Comparison of ENCODE assay signal across 28 cellular contexts in the genomic region with DNA sequence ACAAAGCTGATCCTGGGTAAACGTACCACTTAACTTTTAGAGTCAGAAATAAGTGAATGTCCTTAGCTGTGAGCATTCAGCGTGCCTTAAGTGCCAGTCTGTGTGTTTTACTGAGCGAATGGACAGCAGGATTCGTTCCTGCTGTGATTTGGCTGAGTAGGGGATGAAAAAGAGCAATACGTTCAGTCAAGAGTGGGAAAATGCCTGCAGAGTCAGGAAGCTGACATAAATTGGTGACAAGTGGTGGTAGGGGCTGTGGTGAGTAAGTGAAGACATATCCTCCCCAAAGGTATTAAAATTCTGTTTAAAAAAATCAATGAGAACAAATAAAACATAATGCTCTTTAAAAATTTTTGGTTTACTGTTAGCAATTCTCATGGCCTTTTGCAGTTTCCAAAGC. TPM values are rescaled to one million over a fixed set of nuclear protein-coding genes. Genes with fewer than 3 reads are reported as not detected.
DNase-seq lines count a peak whose midpoint lies in the region; ATAC-seq, FAIRE-seq and TF ChIP-seq lines count a peak whose summit lies in the region.
"Had no signal": no experiment of that assay in that cellular context is flagged by ENCODE, and none has a peak within 500 bp of the region (broad histone marks: within the 10 kb centered on the region; RNA-seq: fewer than 3 reads in every experiment).

No MANE protein-coding gene starts in this region.

- no peak overlapping the region for H3K27ac ChIP-seq in HEK293 (ENCODE audit: extremely low read depth, low read depth, low read length)
- H3K27ac ChIP-seq in small intestine (ENCODE audit: low read depth in 1 of 2, low read length in 1 of 2) = no peak overlapping the region
- H3K27ac ChIP-seq: KMS-11, parathyroid adenoma, PC-9, stomach had no signal

- CTCF ChIA-PET in HEK293 (lab: Yijun Ruan, JAX) = no interaction called here

- peaks cover 4% of the 10 kb centered on the region for H3K36me3 Mint-ChIP-seq in activated T-cell treated with anti-CD3 and anti-CD28 coated beads, Interleukin-2, amount 50 U/mL, for 4 hours (ENCODE audit: insufficient read depth)
- H3K36me3 Mint-ChIP-seq in effector memory CD8-positive, alpha-beta T cell (ENCODE audit: insufficient read depth) = no peaks in the 10 kb centered on the region

- H3K4me3 ChIP-seq in HEK293 (ENCODE audit: low read depth, low read length) (no peak overlapping the region), small intestine (ENCODE audit: low read depth in 1 of 2, low read length in 2 of 2) (no peak overlapping the region)
- H3K4me3 ChIP-seq: MG63, PC-9, skin epidermis, stomach had no signal

- no peaks in the 10 kb centered on the region for H3K4me1 ChIP-seq in HEK293 (ENCODE audit: control insufficient read depth, insufficient read depth, low read length)
- no peaks in the 10 kb centered on the region for H3K4me1 ChIP-seq in small intestine (ENCODE audit: control insufficient read depth in 2 of 2, insufficient read depth in 1 of 2, low read depth in 1 of 2, low read length in 1 of 2)
- H3K4me1 ChIP-seq: parathyroid adenoma, stomach had no signal

- no peaks in the 10 kb centered on the region for H3K9me3 ChIP-seq in HEK293 (ENCODE audit: control insufficient read depth, insufficient read depth, low read depth, low read length)
- no peaks in the 10 kb centered on the region for H3K9me3 ChIP-seq in small intestine (ENCODE audit: control insufficient read depth, low read depth)
- H3K9me3 ChIP-seq: MG63, stomach had no signal

- H3K4me3 Mint-ChIP-seq in activated T-cell treated with anti-CD3 and anti-CD28 coated beads, Interleukin-2, amount 50 U/mL, for 4 hours = peak overlapping the region; percentile 43
- peak overlapping the region in 1 of 2 donors; percentile 39 for H3K4me3 Mint-ChIP-seq in effector memory CD8-positive, alpha-beta T cell
- H3K4me3 Mint-ChIP-seq: CD4-positive, alpha-beta T cell had no signal

- POLR2A ChIA-PET in HEK293 (lab: Yijun Ruan, JAX) = no interaction called here

- no peak for ATAC-seq in activated T-cell treated with anti-CD3 and anti-CD28 coated beads, Interleukin-2, amount 50 U/mL, for 4 hours
- ATAC-seq in effector memory CD8-positive, alpha-beta T cell (replicated peaks) = peak; percentile 52
- ATAC-seq in HG03354 (IDR thresholded peaks at IDR 0.05; ENCODE audit: poor library complexity, severe bottlenecking, unreplicated experiment) (no peak), left lobe of liver (no peak)
- ATAC-seq: activated CD4-positive, CD25-positive, alpha-beta regulatory T cell treated with anti-CD3 and anti-CD28 coated beads, Interleukin-2, amount 50 U/mL, for 24 hours; left colon; SK-N-SH treated with all-trans-retinoic acid at 6 μM for 48 hours had no signal

- FAIRE-seq in small intestine (lab: Jason Lieb, UNC) = no peak

- peak overlapping the region in 1 of 2 donors; percentile 92 for H3K27ac Mint-ChIP-seq in effector memory CD8-positive, alpha-beta T cell
- H3K27ac Mint-ChIP-seq: activated naive CD4-positive, alpha-beta T cell treated with anti-CD3 and anti-CD28 coated beads, Interleukin-2, amount 50 U/mL, for 72 hours had no signal

- 41 to 49% (median 48%) methylated on average over 5 of the region's 5 CpGs for WGBS in small intestine, 3 donors

- H3K36me3 ChIP-seq in HEK293 (ENCODE audit: control insufficient read depth in 2 of 2, insufficient read depth in 1 of 2, low read length in 2 of 2) = no peaks in the 10 kb centered on the region
- H3K36me3 ChIP-seq in small intestine (ENCODE audit: control insufficient read depth in 2 of 2, insufficient read depth in 2 of 2, low read length in 2 of 2) = no peaks in the 10 kb centered on the region
- H3K36me3 ChIP-seq: MG63, stomach had no signal

- no peak for TF ChIP-seq CTCF in HEK293 (tag by site-specific recombination; IDR thresholded peaks at IDR 0.05)

- H3K9me3 Mint-ChIP-seq in activated T-cell treated with anti-CD3 and anti-CD28 coated beads, Interleukin-2, amount 50 U/mL, for 4 hours = no peaks in the 10 kb centered on the region
- no peaks in the 10 kb centered on the region for H3K9me3 Mint-ChIP-seq in effector memory CD8-positive, alpha-beta T cell
- H3K9me3 Mint-ChIP-seq: CD4-positive, alpha-beta T cell had no signal

- no peaks in the 10 kb centered on the region for H3K27me3 Mint-ChIP-seq in activated T-cell treated with anti-CD3 and anti-CD28 coated beads, Interleukin-2, amount 50 U/mL, for 4 hours (ENCODE audit: low read depth)
- no peaks in the 10 kb centered on the region for H3K27me3 Mint-ChIP-seq in effector memory CD8-positive, alpha-beta T cell
- H3K27me3 Mint-ChIP-seq: CD4-positive, alpha-beta T cell had no signal

- no peak for DNase-seq in activated T-cell treated with anti-CD3 and anti-CD28 coated beads, Interleukin-2, amount 50 U/mL, for 4 hours
- no peak for DNase-seq in activated T-cell treated with anti-CD3 and anti-CD28 coated beads, Interleukin-2, amount 50 U/mL, for 1 hour
- DNase-seq in effector memory CD8-positive, alpha-beta T cell = no peak
- peak; percentile 18 for DNase-seq in small intestine
- no peak for DNase-seq in NCI-H2196 (lab: John Stamatoyannopoulos, UW; ENCODE audit: unreplicated experiment)
- DNase-seq in left lobe of liver (ENCODE audit: low spot score) = no peak
- DNase-seq: amygdala; CD4-positive, alpha-beta T cell; H7; hypothalamus; left colon; mammary epithelial cell; MG63; NCI-H1105; NCI-H187 treated with DMSO at 0.1 percent for 48 hours; NCI-H526; PC-9; retina; stimulated activated CD4-positive, alpha-beta T cell treated with anti-CD3 and anti-CD28 coated beads, Interleukin-1b, Interleukin-23, amount 100 ng/mL, for 48 hours; stomach had no signal

- no peaks in the 10 kb centered on the region for H3K27me3 ChIP-seq in small intestine (ENCODE audit: control insufficient read depth in 2 of 2, insufficient read depth in 2 of 2, low read length in 2 of 2)
- H3K27me3 ChIP-seq: MG63, stomach had no signal

- H3K4me1 Mint-ChIP-seq in activated T-cell treated with anti-CD3 and anti-CD28 coated beads, Interleukin-2, amount 50 U/mL, for 4 hours (ENCODE audit: low read depth) = peaks cover 41% of the 10 kb centered on the region
- peaks cover 4 to 36% of the 10 kb centered on the region in 2 donors for H3K4me1 Mint-ChIP-seq in effector memory CD8-positive, alpha-beta T cell (ENCODE audit: low read depth in 2 of 2)

TF ChIP-seq in HEK293, 187 proteins besides CTCF, POLR2A, EP300 and RAD21:
- TF ChIP-seq PRDM10 (tag by site-specific recombination; IDR thresholded peaks at IDR 0.05) (no peak), ZIC2 (tag by site-specific recombination; IDR thresholded peaks at IDR 0.05) (peak; percentile 36), FEZF1 (tag by site-specific recombination; IDR thresholded peaks at IDR 0.05) (0 out of 2 replicates have a peak, but pooled peaks have one; percentile 9)

RNA-seq across cellular contexts. Expression of gene TNIP3, which starts 56.6 kb away (rescaled TPM):
- 10 to 100 TPM in 2 of 3 donors, 1 to 10 TPM in 1; 7.4 to 21.9 (median 20.6) TPM for total RNA-seq in activated T-cell treated with anti-CD3 and anti-CD28 coated beads, Interleukin-2, amount 50 U/mL, for 4 hours
- under 1 TPM in 2 of 3 donors, not detected in 1; 0.18 to 0.54 TPM for polyA plus RNA-seq in small intestine
- total RNA-seq in left lobe of liver = not detected
- total RNA-seq: H7, mammary epithelial cell had no signal
